ENCODE assay signal across 9 cellular contexts in the genomic region with DNA sequence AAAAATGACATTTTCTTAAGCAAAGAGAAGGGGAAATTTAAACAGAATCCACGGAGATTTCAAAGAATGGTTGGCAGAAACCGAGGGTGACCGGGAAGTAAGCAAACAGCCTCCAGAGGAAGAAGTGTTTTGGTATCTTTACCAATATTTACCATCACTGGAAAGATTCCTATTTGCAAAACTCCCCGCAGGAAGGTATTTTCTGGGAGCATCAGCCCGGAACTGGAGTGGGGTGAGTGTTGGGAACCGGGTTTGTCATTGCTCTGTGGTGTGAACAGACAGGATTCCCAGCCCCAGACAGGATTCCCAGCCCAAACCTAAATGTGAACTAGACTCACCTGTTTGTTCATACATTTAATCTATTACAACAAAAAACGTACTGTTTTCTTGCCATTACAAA. TPM values are rescaled to one million over a fixed set of nuclear protein-coding genes. Genes with fewer than 3 reads are reported as not detected.
"Had no signal": no experiment of that assay in that cellular context is flagged by ENCODE, and none has a peak within 500 bp of the region (broad histone marks: within the 10 kb centered on the region; RNA-seq: fewer than 3 reads in every experiment).

No MANE protein-coding gene starts in this region.

- DNase-seq: GDM1, GF-D8 had no signal

- ATAC-seq: GM12878 had no signal

- FAIRE-seq: G401.6, GM12878, GM12891, GM12892, GM18507, GM19239 had no signal

- H3K4me3 ChIP-seq: GM12878 had no signal

RNA-seq across cellular contexts. Expression of a gene that starts 19.2 kb away (rescaled TPM):
- total RNA-seq: G401, GM12878 had no signal
- polyA plus RNA-seq: GM12878 had no signal
